Comparison of ENCODE assay signal across 9 cellular contexts in genomic region chr15:81155375-81156218, GRCh38. TPM values are rescaled to one million over a fixed set of nuclear protein-coding genes. Genes with fewer than 3 reads are reported as not detected.
DNase-seq lines count a peak whose midpoint lies in the region; ATAC-seq and TF ChIP-seq lines count a peak whose summit lies in the region.
"Had no signal": no experiment of that assay in that cellular context is flagged by ENCODE, and none has a peak within 500 bp of the region (broad histone marks: within the 10 kb centered on the region; RNA-seq: fewer than 3 reads in every experiment).

No MANE protein-coding gene starts in this region.

- intact Hi-C loops in PC-9 (cut with micrococcal nuclease; ENCODE audit: unreplicated experiment) = loop anchor here (5.0 kb wide), 1 partner anchor 112 kb away; no protein-coding TSS in a partner anchor

- no peak overlapping the region for H3K4me3 Mint-ChIP-seq in endothelial cell (ENCODE audit: unreplicated experiment)

- H3K9me3 ChIP-seq in PC-9 (ENCODE audit: insufficient read depth, low read depth) = no peaks in the 10 kb centered on the region

- no peaks in the 10 kb centered on the region for H3K79me2 ChIP-seq in PC-9 (ENCODE audit: low read depth)

- no peak overlapping the region for H3K27ac ChIP-seq in PC-9
- H3K27ac ChIP-seq: SK-N-MC had no signal

- peaks cover 25% of the 10 kb centered on the region for H3K27me3 ChIP-seq in PC-9 (ENCODE audit: insufficient read depth, low read depth)

- no peaks in the 10 kb centered on the region for H4K20me1 ChIP-seq in PC-9 (ENCODE audit: insufficient read depth)

- H3K4me1 Mint-ChIP-seq in endothelial cell (ENCODE audit: unreplicated experiment) = peaks cover 4% of the 10 kb centered on the region

- no peaks in the 10 kb centered on the region for H3F3A ChIP-seq in PC-9 (ENCODE audit: insufficient read depth, low read depth)

- no peaks in the 10 kb centered on the region for H3K9me3 Mint-ChIP-seq in endothelial cell (ENCODE audit: unreplicated experiment)

- no peak overlapping the region for H3K4me2 ChIP-seq in PC-9

- no peak overlapping the region for H3K27ac Mint-ChIP-seq in endothelial cell (ENCODE audit: unreplicated experiment)

- POLR2A ChIA-PET in HEK293T (lab: Yijun Ruan, JAX) = interaction anchor here (1.0 kb wide), 2 partner anchors 111 to 155 kb away, joined by 3 to 8 read pairs; partner anchors contain the start of gene TLNRD1
- POLR2A ChIA-PET in PC-9 (lab: Charles Lee; ENCODE audit: unreplicated experiment) = interaction anchor here (0.6 kb wide), 1 partner anchor 699 kb away, joined by 5 read pairs; no protein-coding TSS in a partner anchor

- no peak overlapping the region for H3K4me3 ChIP-seq in PC-9
- H3K4me3 ChIP-seq: SK-N-MC had no signal

- CTCF ChIA-PET in HEK293T (lab: Yijun Ruan, JAX) = interaction anchor here (0.6 to 8.2 kb wide), 15 partner anchors 9 to 388 kb away, joined by 3 to 107 read pairs (median 4); no protein-coding TSS in a partner anchor
- CTCF ChIA-PET in PC-9 (lab: Charles Lee) = interaction anchor here (0.6 to 1.0 kb wide), 4 partner anchors 46 to 159 kb away, joined by 3 to 17 read pairs (median 6); no protein-coding TSS in a partner anchor

- no TSS peak for BruUV-seq in PC-9 (replicated peaks; lab: Mats Ljungman, UMichigan)

- H3K9me2 ChIP-seq in PC-9 (ENCODE audit: insufficient read depth) = no peaks in the 10 kb centered on the region

- H2AFZ ChIP-seq in PC-9 = no peak overlapping the region

- H3K27me3 Mint-ChIP-seq in endothelial cell (ENCODE audit: unreplicated experiment) = peaks cover 7% of the 10 kb centered on the region

- no peaks in the 10 kb centered on the region for H3K4me1 ChIP-seq in PC-9 (replicated peaks; ENCODE audit: insufficient read depth)

- H3K36me3 ChIP-seq in PC-9 (ENCODE audit: low read depth) = no peaks in the 10 kb centered on the region

- TF ChIP-seq CTCF in PC-9 (conservative IDR thresholded peaks at IDR 0.05) (peak; percentile 60), endothelial cell (IDR thresholded peaks at IDR 0.05; ENCODE audit: unreplicated experiment) (peak; percentile 32)

- peak; percentile 4 for DNase-seq in DMS 273 treated with DMSO at 0.1 percent for 48 hours (lab: John Stamatoyannopoulos, UW)
- peak; percentile 57 for DNase-seq in HEK293T (ENCODE audit: extremely low spot score)
- no peak for DNase-seq in PC-9
- no peak for DNase-seq in endothelial cell (ENCODE audit: low spot score)
- DNase-seq in midbrain (lab: John Stamatoyannopoulos, UW) = peak; percentile 49

- no peak for ATAC-seq in GM21526 (IDR thresholded peaks at IDR 0.05; ENCODE audit: low FRiP score, unreplicated experiment)
- no peak for ATAC-seq in HG03439 (IDR thresholded peaks at IDR 0.05; ENCODE audit: unreplicated experiment)
- ATAC-seq in HG03571 (IDR thresholded peaks at IDR 0.05; ENCODE audit: unreplicated experiment) = no peak

- H3K36me3 Mint-ChIP-seq in endothelial cell (ENCODE audit: low read depth, unreplicated experiment) = peaks cover 13% of the 10 kb centered on the region

TF ChIP-seq in HEK293T, 16 proteins besides CTCF, POLR2A, EP300 and RAD21:
- TF ChIP-seq TARDBP (IDR thresholded peaks at IDR 0.05) (no peak), NFRKB (IDR thresholded peaks at IDR 0.05) (no peak), ELF4 (IDR thresholded peaks at IDR 0.05) (no peak), HDGF (IDR thresholded peaks at IDR 0.05; ENCODE audit: borderline replicate concordance) (no peak), FOXA1 (IDR thresholded peaks at IDR 0.05) (no peak), FOXM1 (IDR thresholded peaks at IDR 0.05; ENCODE audit: borderline replicate concordance) (no peak), LEF1 (IDR thresholded peaks at IDR 0.05; ENCODE audit: borderline replicate concordance) (no peak), ARNT (IDR thresholded peaks at IDR 0.05) (no peak), SP1 (IDR thresholded peaks at IDR 0.05) (no peak), L3MBTL2 (conservative IDR thresholded peaks at IDR 0.05) (no peak), PKNOX1 (IDR thresholded peaks at IDR 0.05) (no peak), CTBP1 (IDR thresholded peaks at IDR 0.05; ENCODE audit: borderline replicate concordance) (no peak), ZNF384 (IDR thresholded peaks at IDR 0.05) (no peak), SUZ12 (IDR thresholded peaks at IDR 0.05) (no peak), BHLHE40 (IDR thresholded peaks at IDR 0.05; ENCODE audit: borderline replicate concordance) (no peak), FOXK2 (IDR thresholded peaks at IDR 0.05) (no peak)
TF ChIP-seq in HEK293T: peak in this region for 0.

RNA-seq across cellular contexts. Expression of gene CFAP161, which starts 21.5 kb away (rescaled TPM):
- total RNA-seq in PC-9 (2021) (1.4 and 2.0 TPM in 2 replicates), endothelial cell (ENCODE audit: unreplicated experiment) (21.1 TPM)

RNA-seq across cellular contexts. Expression of gene IL16, which starts 41.1 kb away (rescaled TPM):
- 0.50 and 0.65 TPM in 2 replicates for total RNA-seq in PC-9 (2021)
- 29.6 TPM for total RNA-seq in endothelial cell (ENCODE audit: unreplicated experiment)

Comparison
In these comparisons a context has a peak if more than half of its experiments do, and no peak if none do; other contexts are left out.
1. DNase-seq: peak in DMS 273 treated with DMSO at 0.1 percent for 48 hours (single experiment), HEK293T (single experiment) and midbrain (single experiment); none in PC-9 (0 of 2) and endothelial cell (single experiment).
2. RNA of gene IL16, which starts 41.1 kb away (total RNA-seq): 29.6 TPM in endothelial cell (single experiment); 0.50 to 0.65 TPM in PC-9; every median in the first group is over 10 times any median in the second.